Comparison of ENCODE assay signal across 20 cellular contexts in the genomic region with DNA sequence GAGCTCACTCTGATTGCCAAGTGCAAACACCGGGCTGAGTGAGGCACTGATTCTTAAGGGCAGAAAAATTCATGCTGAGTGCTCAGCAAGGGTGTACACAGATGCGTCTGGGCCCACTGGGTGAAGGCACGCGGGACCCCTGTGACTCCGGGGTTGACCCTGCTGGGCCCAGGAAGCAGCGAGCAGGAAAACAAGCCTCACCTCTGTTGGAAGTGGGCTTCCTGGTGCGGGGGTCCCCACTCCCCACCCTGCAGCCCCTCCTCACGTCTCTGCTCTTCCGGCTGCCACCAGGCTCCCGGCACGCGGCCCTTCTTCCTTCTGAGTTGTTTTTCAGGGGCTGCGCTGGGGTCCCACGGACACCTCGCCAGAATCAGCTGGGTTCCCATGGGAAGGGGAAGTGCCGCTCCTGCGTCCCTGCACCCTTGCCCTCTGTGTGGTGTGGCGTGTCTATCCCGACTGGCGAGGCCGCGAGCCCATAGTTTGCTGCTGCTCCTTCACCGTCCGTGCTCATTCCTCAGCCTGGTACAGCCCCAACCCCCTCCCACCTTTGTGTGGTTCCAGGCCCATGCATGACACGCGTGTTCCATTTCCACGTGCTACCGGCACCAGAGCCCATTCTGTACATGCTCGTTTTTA.
A peak's percentile ranks its signal among the peaks of the same experiment; 100 is the strongest.
DNase-seq lines count a peak whose midpoint lies in the region; ATAC-seq and TF ChIP-seq lines count a peak whose summit lies in the region.
"Had no signal": no experiment of that assay in that cellular context is flagged by ENCODE, and none has a peak within 500 bp of the region (broad histone marks: within the 10 kb centered on the region; RNA-seq: fewer than 3 reads in every experiment).

No MANE protein-coding gene starts in this region.

- H3K27ac ChIP-seq in right lobe of liver (no peak overlapping the region), upper lobe of right lung (no peak overlapping the region), prostate gland (no peak overlapping the region)
- H3K27ac ChIP-seq: colonic mucosa, epithelial cell of prostate, gastrocnemius medialis, tibial nerve had no signal

- H3K4me3 ChIP-seq in right lobe of liver (no peak overlapping the region), upper lobe of right lung (no peak overlapping the region), prostate gland (no peak overlapping the region)
- H3K4me3 ChIP-seq: colonic mucosa, gastrocnemius medialis, tibial nerve had no signal

- 40% methylated on average over 3 of the region's 29 CpGs for WGBS in right lobe of liver (ENCODE audit: insufficient coverage, low coverage, low lambda C conversion rate, missing lambda C conversion rate)
- WGBS in prostate gland, result 75% methylated on average over 28 of the region's 29 CpGs

- H3K36me3 ChIP-seq in right lobe of liver (no peaks in the 10 kb centered on the region), upper lobe of right lung (no peaks in the 10 kb centered on the region), prostate gland (no peaks in the 10 kb centered on the region)
- H3K36me3 ChIP-seq: colonic mucosa, gastrocnemius medialis, tibial nerve had no signal

- intact Hi-C loops in right lobe of liver (cut with DNase I), result no loop called here
- intact Hi-C loops in upper lobe of right lung (cut with DNase I), result no loop called here
- intact Hi-C loops in prostate gland (cut with DNase I), result no loop called here

- H3K27me3 ChIP-seq in right lobe of liver (no peaks in the 10 kb centered on the region), upper lobe of right lung (peaks cover 32% of the 10 kb centered on the region), prostate gland (replicated peaks; ENCODE audit: insufficient read depth) (peaks cover 6% of the 10 kb centered on the region)
- H3K27me3 ChIP-seq: colonic mucosa had no signal

- peak; percentile 30 for DNase-seq in activated effector memory CD4-positive, alpha-beta T cell treated with anti-CD3 and anti-CD28 coated beads, Interleukin-2, amount 50 U/mL, for 16 hours
- DNase-seq in activated effector memory CD4-positive, alpha-beta T cell treated with Interleukin-2 at 50 U/mL for 16 hours, result no peak
- DNase-seq in activated CD8-positive, alpha-beta memory T cell treated with anti-CD3 and anti-CD28 coated beads, Interleukin-2, amount 50 U/mL, for 4 hours, result peak; percentile 13
- DNase-seq in right lobe of liver, result peak; percentile 11 to 37 (median 31)
- DNase-seq in upper lobe of right lung, result peak; percentile 40
- no peak for DNase-seq in prostate gland (ENCODE audit: low spot score)
- DNase-seq in inferior parietal cortex (ENCODE audit: extremely low spot score), result no peak
- DNase-seq in HT-29 (ENCODE audit: low spot score), result no peak
- DNase-seq: activated CD8-positive, alpha-beta T cell treated with anti-CD3 and anti-CD28 coated beads, Interleukin-2, amount 10 ng/mL, durations not matched to agents 7 days and 5 days; activated naive CD4-positive, alpha-beta T cell; colonic mucosa; DMS79 treated with DMSO at 0.1 percent for 48 hours; naive B cell; NCI-H82; stimulated activated CD4-positive, alpha-beta T cell treated with anti-CD3 and anti-CD28 coated beads, Interleukin-12 subunit alpha, Interleukin-12 subunit beta, amount 100 ng/mL, for 4 hours had no signal

- ATAC-seq in right lobe of liver (no peak), upper lobe of right lung (no peak)
- ATAC-seq: activated CD8-positive, alpha-beta T cell treated with anti-CD3 and anti-CD28 coated beads, Interleukin-2, amount 10 ng/mL, durations not matched to agents 7 days and 5 days; gastrocnemius medialis; Panc1; stimulated activated effector memory CD8-positive, alpha-beta T cell treated with anti-CD3 and anti-CD28 coated beads, Interleukin-12 subunit alpha, Interleukin-12 subunit beta, amount 100 ng/mL, for 72 hours had no signal

- H3K4me1 ChIP-seq in right lobe of liver, result no peaks in the 10 kb centered on the region
- H3K4me1 ChIP-seq in upper lobe of right lung, result no peaks in the 10 kb centered on the region
- H3K4me1 ChIP-seq in prostate gland (replicated peaks), result no peaks in the 10 kb centered on the region
- H3K4me1 ChIP-seq: colonic mucosa, gastrocnemius medialis, tibial nerve had no signal

- no peak for TF ChIP-seq POLR2A in right lobe of liver (IDR thresholded peaks at IDR 0.05)
- no peak for TF ChIP-seq POLR2A in prostate gland (IDR thresholded peaks at IDR 0.05)

- no peak for TF ChIP-seq CTCF in right lobe of liver (IDR thresholded peaks at IDR 0.05)
- TF ChIP-seq CTCF in upper lobe of right lung (IDR thresholded peaks at IDR 0.05), result no peak
- no peak for TF ChIP-seq CTCF in prostate gland (IDR thresholded peaks at IDR 0.05)

- H3K9me3 ChIP-seq in right lobe of liver (no peaks in the 10 kb centered on the region), upper lobe of right lung (no peaks in the 10 kb centered on the region), prostate gland (no peaks in the 10 kb centered on the region)
- H3K9me3 ChIP-seq: colonic mucosa, gastrocnemius medialis, tibial nerve had no signal

Comparison
In these comparisons a context has a peak if more than half of its experiments do, and no peak if none do; other contexts are left out.
1. DNase-seq: peak in activated effector memory CD4-positive, alpha-beta T cell treated with anti-CD3 and anti-CD28 coated beads, Interleukin-2, amount 50 U/mL, for 16 hours (single experiment), activated CD8-positive, alpha-beta memory T cell treated with anti-CD3 and anti-CD28 coated beads, Interleukin-2, amount 50 U/mL, for 4 hours (single experiment), right lobe of liver (3 of 3) and upper lobe of right lung (single experiment); none in activated effector memory CD4-positive, alpha-beta T cell treated with Interleukin-2 at 50 U/mL for 16 hours (single experiment), prostate gland (single experiment), inferior parietal cortex (single experiment) and HT-29 (single experiment).